In the genomic region with DNA sequence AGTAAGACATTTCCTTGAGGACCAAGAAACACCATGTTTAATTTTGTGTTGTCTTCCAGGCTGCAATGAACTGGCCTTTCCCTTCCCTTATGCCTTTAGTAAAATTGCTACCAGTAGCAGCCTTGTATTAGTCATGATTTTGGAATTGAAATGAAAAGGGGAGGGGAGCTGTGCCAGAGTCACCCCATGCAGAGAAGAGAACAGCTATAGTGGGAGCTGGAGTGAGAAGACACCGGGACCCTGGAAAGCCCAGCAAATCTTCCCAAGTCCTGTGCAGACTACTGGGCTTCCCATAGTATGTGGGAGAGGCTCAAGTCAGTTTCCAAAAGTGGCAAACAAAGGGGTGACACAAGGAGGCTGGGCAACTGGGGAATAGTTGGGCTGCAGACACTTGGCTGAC, we compare ENCODE assay signal across 18 cellular contexts.
DNase-seq lines count a peak whose midpoint lies in the region; ATAC-seq and TF ChIP-seq lines count a peak whose summit lies in the region.
"Had no signal": no experiment of that assay in that cellular context is flagged by ENCODE, and none has a peak within 500 bp of the region (broad histone marks: within the 10 kb centered on the region; RNA-seq: fewer than 3 reads in every experiment).

No MANE protein-coding gene starts in this region.

- peaks cover 2% of the 10 kb centered on the region for H3K36me3 Mint-ChIP-seq in chondrocyte (ENCODE audit: low read depth)
- H3K36me3 Mint-ChIP-seq in activated T-cell treated with anti-CD3 and anti-CD28 coated beads, Interleukin-2, amount 50 U/mL, for 4 hours (ENCODE audit: insufficient read depth): no peaks in the 10 kb centered on the region
- H3K36me3 Mint-ChIP-seq: immature natural killer cell had no signal

- peak overlapping the region; percentile 85 for H3K27ac Mint-ChIP-seq in chondrocyte (ENCODE audit: unreplicated experiment)
- H3K27ac Mint-ChIP-seq: immature natural killer cell, nephron progenitor cell had no signal

- no peak for ATAC-seq in activated T-cell treated with anti-CD3 and anti-CD28 coated beads, Interleukin-2, amount 50 U/mL, for 4 hours

- H3K27me3 Mint-ChIP-seq in chondrocyte (ENCODE audit: low read depth): no peaks in the 10 kb centered on the region
- H3K27me3 Mint-ChIP-seq in activated T-cell treated with anti-CD3 and anti-CD28 coated beads, Interleukin-2, amount 50 U/mL, for 4 hours (ENCODE audit: low read depth): no peaks in the 10 kb centered on the region
- H3K27me3 Mint-ChIP-seq: central memory CD8-positive, alpha-beta T cell had no signal

- TF ChIP-seq POLR2A in erythroblast (IDR thresholded peaks at IDR 0.05; ENCODE audit: low read length): no peak

- H3K4me3 Mint-ChIP-seq in chondrocyte (ENCODE audit: unreplicated experiment): peak overlapping the region; percentile 38
- H3K4me3 Mint-ChIP-seq in activated T-cell treated with anti-CD3 and anti-CD28 coated beads, Interleukin-2, amount 50 U/mL, for 4 hours: no peak overlapping the region
- H3K4me3 Mint-ChIP-seq: central memory CD8-positive, alpha-beta T cell; immature natural killer cell; nephron progenitor cell had no signal

- DNase-seq in AG10803 (ENCODE audit: low read depth): peak; percentile 52
- DNase-seq in LHCN-M2 (ENCODE audit: low read depth): peak; percentile 49
- DNase-seq in chondrocyte (ENCODE audit: low spot score): no peak
- DNase-seq in myocyte (ENCODE audit: low read depth): peak; percentile 42
- DNase-seq in NCI-H82 (lab: John Stamatoyannopoulos, UW): no peak
- DNase-seq in erythroblast (lab: John Stamatoyannopoulos, UW): no peak
- no peak for DNase-seq in activated T-cell treated with anti-CD3 and anti-CD28 coated beads, Interleukin-2, amount 50 U/mL, for 4 hours
- DNase-seq in HuH-7 (ENCODE audit: low spot score): no peak
- DNase-seq: activated CD4-positive, alpha-beta T cell treated with anti-CD3 and anti-CD28 coated beads for 4 hours; activated CD8-positive, alpha-beta memory T cell treated with anti-CD3 and anti-CD28 coated beads, Interleukin-2, amount 50 U/mL, for 48 hours; activated naive CD4-positive, alpha-beta T cell; immature natural killer cell; MV-4-11; NCI-H2107; NCI-H69; nephron progenitor cell; stomach had no signal

- H3K4me3 ChIP-seq in AG10803 (ENCODE audit: low read length): no peak overlapping the region
- H3K4me3 ChIP-seq: stomach had no signal

- TF ChIP-seq CTCF in AG10803 (conservative IDR thresholded peaks at IDR 0.05; ENCODE audit: low read length) (no peak), chondrocyte (IDR thresholded peaks at IDR 0.05) (no peak)

- H3K9me3 Mint-ChIP-seq in chondrocyte (ENCODE audit: low read depth): no peaks in the 10 kb centered on the region
- H3K9me3 Mint-ChIP-seq in activated T-cell treated with anti-CD3 and anti-CD28 coated beads, Interleukin-2, amount 50 U/mL, for 4 hours: no peaks in the 10 kb centered on the region
- H3K9me3 Mint-ChIP-seq: central memory CD8-positive, alpha-beta T cell; nephron progenitor cell had no signal

- H3K4me1 Mint-ChIP-seq in chondrocyte (ENCODE audit: low read depth): peaks cover 38% of the 10 kb centered on the region
- no peaks in the 10 kb centered on the region for H3K4me1 Mint-ChIP-seq in activated T-cell treated with anti-CD3 and anti-CD28 coated beads, Interleukin-2, amount 50 U/mL, for 4 hours (ENCODE audit: low read depth)
- H3K4me1 Mint-ChIP-seq: central memory CD8-positive, alpha-beta T cell; immature natural killer cell had no signal

Comparison
In these comparisons a context has a peak if more than half of its experiments do, and no peak if none do; other contexts are left out.
1. DNase-seq: peak in AG10803 (single experiment), LHCN-M2 (single experiment) and myocyte (single experiment); none in chondrocyte (single experiment), NCI-H82 (single experiment), erythroblast (0 of 2), activated T-cell treated with anti-CD3 and anti-CD28 coated beads, Interleukin-2, amount 50 U/mL, for 4 hours (single experiment) and HuH-7 (single experiment).